In the genomic region with DNA sequence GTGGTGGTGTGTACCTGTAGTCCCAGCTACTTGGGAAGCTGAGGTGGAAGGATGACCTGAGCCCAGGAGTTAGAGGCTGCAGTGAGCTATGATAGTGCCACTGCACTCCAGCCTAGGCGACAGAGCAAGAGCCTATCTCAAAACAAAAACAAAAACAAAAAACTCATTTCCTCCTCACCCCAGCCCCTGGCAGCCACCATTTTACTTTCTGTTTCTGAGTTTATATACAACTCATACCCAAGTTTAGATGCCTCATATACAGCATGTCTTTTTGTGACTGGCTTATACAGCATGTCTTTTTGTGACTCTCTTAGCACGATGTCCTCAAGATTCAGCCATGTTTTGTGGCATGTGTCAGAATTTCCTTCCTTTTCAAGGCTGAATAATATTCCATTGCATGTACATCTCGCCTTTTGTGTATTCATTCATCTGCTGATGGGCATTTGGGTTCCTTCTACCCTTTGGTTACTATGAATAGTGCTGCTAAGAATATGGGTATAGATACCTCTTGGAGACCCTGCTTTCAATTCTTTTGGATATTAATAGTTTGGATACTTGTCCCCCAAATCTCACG, we compare ENCODE assay signal across 27 cellular contexts. TPM values are rescaled to one million over a fixed set of nuclear protein-coding genes. Genes with fewer than 3 reads are reported as not detected.
A peak's percentile ranks its signal among the peaks of the same experiment; 100 is the strongest.
DNase-seq lines count a peak whose midpoint lies in the region; ATAC-seq, FAIRE-seq and TF ChIP-seq lines count a peak whose summit lies in the region.
"Had no signal": no experiment of that assay in that cellular context is flagged by ENCODE, and none has a peak within 500 bp of the region (broad histone marks: within the 10 kb centered on the region; RNA-seq: fewer than 3 reads in every experiment).

No MANE protein-coding gene starts in this region.

- no peaks in the 10 kb centered on the region for H3K9me1 ChIP-seq in K562 (ENCODE audit: control insufficient read depth, insufficient read depth, low read length)

- no peak overlapping the region for H3K9ac ChIP-seq in MM.1S (ENCODE audit: low read length)
- H3K9ac ChIP-seq in K562 (ENCODE audit: insufficient read depth in 1 of 2, low read depth in 2 of 2, low read length in 2 of 2) = no peak overlapping the region

- H3K9me3 Mint-ChIP-seq in activated CD8-positive, alpha-beta memory T cell treated with anti-CD3 and anti-CD28 coated beads, Interleukin-2, amount 10 ng/mL, durations not matched to agents 7 days and 5 days (ENCODE audit: low read depth) = peaks cover 3% of the 10 kb centered on the region
- no peaks in the 10 kb centered on the region for H3K9me3 Mint-ChIP-seq in CD8-positive, alpha-beta T cell
- H3K9me3 Mint-ChIP-seq: CD4-positive, CD25-positive, alpha-beta regulatory T cell had no signal

- no TSS peak for BruUV-seq in K562 (replicated peaks; lab: Mats Ljungman, UMichigan)

- H3K36me3 Mint-ChIP-seq in activated CD8-positive, alpha-beta memory T cell treated with anti-CD3 and anti-CD28 coated beads, Interleukin-2, amount 10 ng/mL, durations not matched to agents 7 days and 5 days = peaks cover 25% of the 10 kb centered on the region
- H3K36me3 Mint-ChIP-seq in CD8-positive, alpha-beta T cell = peaks cover 33% of the 10 kb centered on the region
- H3K36me3 Mint-ChIP-seq: IgD-negative memory B cell had no signal

- H3K4me3 Mint-ChIP-seq in activated CD8-positive, alpha-beta memory T cell treated with anti-CD3 and anti-CD28 coated beads, Interleukin-2, amount 10 ng/mL, durations not matched to agents 7 days and 5 days = no peak overlapping the region
- no peak overlapping the region for H3K4me3 Mint-ChIP-seq in CD8-positive, alpha-beta T cell
- H3K4me3 Mint-ChIP-seq: IgD-negative memory B cell had no signal

- H3K27me3 Mint-ChIP-seq in activated CD8-positive, alpha-beta memory T cell treated with anti-CD3 and anti-CD28 coated beads, Interleukin-2, amount 10 ng/mL, durations not matched to agents 7 days and 5 days = no peaks in the 10 kb centered on the region
- no peaks in the 10 kb centered on the region for H3K27me3 Mint-ChIP-seq in CD8-positive, alpha-beta T cell (ENCODE audit: low read depth)
- H3K27me3 Mint-ChIP-seq: CD4-positive, CD25-positive, alpha-beta regulatory T cell; IgD-negative memory B cell had no signal

- peak; percentile 51 for ATAC-seq in activated CD8-positive, alpha-beta memory T cell treated with anti-CD3 and anti-CD28 coated beads, Interleukin-2, amount 10 ng/mL, durations not matched to agents 7 days and 5 days
- ATAC-seq in CD8-positive, alpha-beta T cell = no peak
- ATAC-seq in K562 = no peak
- ATAC-seq: HCT116 had no signal

- no peaks in the 10 kb centered on the region for H3K9me2 ChIP-seq in MM.1S (replicated peaks; ENCODE audit: insufficient read depth, low read length)

- peak overlapping the region; percentile 7 for H3K27ac Mint-ChIP-seq in activated CD8-positive, alpha-beta memory T cell treated with anti-CD3 and anti-CD28 coated beads, Interleukin-2, amount 10 ng/mL, durations not matched to agents 7 days and 5 days
- H3K27ac Mint-ChIP-seq in CD8-positive, alpha-beta T cell = peak overlapping the region; percentile 45

- H3K36me3 ChIP-seq in CD8-positive, alpha-beta T cell (ENCODE audit: insufficient read depth, low read length) = peaks cover 5% of the 10 kb centered on the region
- H3K36me3 ChIP-seq in MM.1S (replicated peaks; ENCODE audit: insufficient read depth, low read length) (no peaks in the 10 kb centered on the region), K562 (ENCODE audit: control insufficient read depth, insufficient read depth, low read length) (peaks cover 41% of the 10 kb centered on the region)

- H3K79me2 ChIP-seq in MM.1S (ENCODE audit: low read length) = peaks cover 3% of the 10 kb centered on the region; the same call in 1 of the 2 replicates
- H3K79me2 ChIP-seq in K562 (ENCODE audit: control insufficient read depth, insufficient read depth, low read length) = peaks cover 2% of the 10 kb centered on the region; the same call in 1 of the 3 replicates

- H4K20me1 ChIP-seq in MM.1S (ENCODE audit: insufficient read depth, low read length) (no peaks in the 10 kb centered on the region), K562 (replicated peaks; ENCODE audit: control insufficient read depth, insufficient read depth, low read length) (0 out of 2 replicates have a peak, but pooled peaks cover 4% of the 10 kb centered on the region)

- H3K4me1 Mint-ChIP-seq in activated CD8-positive, alpha-beta memory T cell treated with anti-CD3 and anti-CD28 coated beads, Interleukin-2, amount 10 ng/mL, durations not matched to agents 7 days and 5 days = peaks cover 19% of the 10 kb centered on the region
- H3K4me1 Mint-ChIP-seq in CD8-positive, alpha-beta T cell (ENCODE audit: low read depth) = peaks cover 12% of the 10 kb centered on the region

- H2AFZ ChIP-seq in MM.1S (ENCODE audit: low read length) (no peak overlapping the region), K562 (ENCODE audit: low read depth, low read length) (no peak overlapping the region)

- no peak for DNase-seq in activated CD8-positive, alpha-beta memory T cell treated with anti-CD3 and anti-CD28 coated beads, Interleukin-2, amount 10 ng/mL, durations not matched to agents 7 days and 5 days
- no peak for DNase-seq in activated CD8-positive, alpha-beta memory T cell treated with anti-CD3 and anti-CD28 coated beads for 24 hours
- no peak for DNase-seq in CD8-positive, alpha-beta T cell
- DNase-seq in MM.1S (peak; percentile 9), K562 (ENCODE audit: extremely low read depth in 1 of 4, low spot score in 3 of 4) (no peak), NCI-H524 (lab: John Stamatoyannopoulos, UW) (no peak), NCI-H2171 treated with DMSO at 0.1 percent for 48 hours (lab: John Stamatoyannopoulos, UW) (no peak)
- DNase-seq: COR-L47; DMS 273 treated with DMSO at 0.1 percent for 48 hours; DMS79 treated with DMSO at 0.1 percent for 48 hours; Kasumi-1; MG63; NCI-H1048; NCI-H1417 treated with DMSO at 0.1 percent for 48 hours; NCI-H187; NCI-H2227 treated with DMSO at 0.1 percent for 48 hours; NCI-H510A; NCI-H748 treated with DMSO at 0.1 percent for 48 hours; NK-92 treated with Interleukin-12 subunit alpha and Interleukin-12 subunit beta, amount 100 ng/mL, for 24 hours; SHP77 treated with DMSO at 0.1 percent for 48 hours had no signal

- POLR2A ChIA-PET in CD8-positive, alpha-beta T cell (lab: Charles Lee) = no interaction called here
- POLR2A ChIA-PET in K562 (lab: Yijun Ruan, JAX) = interaction anchor here (0.6 to 1.6 kb wide), 3 partner anchors 8 to 498 kb away, joined by 3 to 7 read pairs (median 3); no protein-coding TSS in a partner anchor

- no peaks in the 10 kb centered on the region for H3K27me3 ChIP-seq in CD8-positive, alpha-beta T cell (ENCODE audit: insufficient read depth, low read length)
- H3K27me3 ChIP-seq in MM.1S (replicated peaks; ENCODE audit: insufficient read depth, low read length) (no peaks in the 10 kb centered on the region), K562 (ENCODE audit: control insufficient read depth in 2 of 2, insufficient read depth in 2 of 2, low read length in 2 of 2) (no peaks in the 10 kb centered on the region; a peak in 1 of 5 replicates)
- H3K27me3 ChIP-seq: MG63 had no signal

- in situ Hi-C loops in K562 (cut with MboI) = loop anchor here (10.0 to 25.0 kb wide), 2 partner anchors 279 to 546 kb away; partner anchors contain the start of genes ORC1, PRPF38A and ZFYVE9

- H3F3A ChIP-seq in MM.1S (ENCODE audit: insufficient read depth, low read length) = no peaks in the 10 kb centered on the region

- TF ChIP-seq RAD21 in K562 (CRISPR knock-in tag; conservative IDR thresholded peaks at IDR 0.05 in 1 of 2, IDR thresholded peaks at IDR 0.05 in 1 of 2) = no peak

- intact Hi-C loops in CD8-positive, alpha-beta T cell (cut with DNase I, micrococcal nuclease) = loop anchor here (10.0 kb wide), 3 partner anchors 79 to 629 kb away; partner anchors contain the start of genes BTF3L4 (in 1 of the 2), GPX7 (in 1 of the 2) and TXNDC12 (in 1 of the 2)
- intact Hi-C loops in K562 (cut with micrococcal nuclease) = loop anchor here (5.0 kb wide), 1 partner anchor 281 kb away; the partner anchor contains the start of genes ORC1 and PRPF38A

- no peak for TF ChIP-seq CTCF in CD8-positive, alpha-beta T cell (IDR thresholded peaks at IDR 0.05)
- TF ChIP-seq CTCF in MM.1S (IDR thresholded peaks at IDR 0.05; ENCODE audit: low read length) = no peak
- TF ChIP-seq CTCF in K562 (IDR thresholded peaks at IDR 0.05 in 2 of 3, conservative IDR thresholded peaks at IDR 0.05 in 1 of 3; ENCODE audit: insufficient read depth in 2 of 3, low read depth in 1 of 3, low read length in 3 of 3) = no peak

- FAIRE-seq in K562 (lab: Jason Lieb, UNC) = no peak
- FAIRE-seq: H1 had no signal

- no peaks in the 10 kb centered on the region for H3K9me3 ChIP-seq in CD8-positive, alpha-beta T cell (ENCODE audit: low read length)
- H3K9me3 ChIP-seq in MM.1S (replicated peaks; ENCODE audit: insufficient read depth, low read length) (no peaks in the 10 kb centered on the region), K562 (replicated peaks; ENCODE audit: control insufficient read depth, insufficient read depth, low read depth, low read length) (no peaks in the 10 kb centered on the region)
- H3K9me3 ChIP-seq: MG63 had no signal

- 66% methylated on average over 4 of the region's 4 CpGs for WGBS in K562 (ENCODE audit: insufficient coverage, low coverage, missing lambda C conversion rate)

- H3K4me3 ChIP-seq in CD8-positive, alpha-beta T cell (ENCODE audit: low read depth, low read length) = no peak overlapping the region
- H3K4me3 ChIP-seq in MM.1S (ENCODE audit: low read length) (no peak overlapping the region), K562 (no peak overlapping the region)
- H3K4me3 ChIP-seq: MG63 had no signal

- peak; percentile 45; the same call in 1 of the 2 replicates for TF ChIP-seq POLR2A in K562 (conservative IDR thresholded peaks at IDR 0.05)

- H3K4me1 ChIP-seq in CD8-positive, alpha-beta T cell (ENCODE audit: insufficient read depth, low read length) = peaks cover 6% of the 10 kb centered on the region
- H3K4me1 ChIP-seq in MM.1S (ENCODE audit: low read length) (peaks cover 3% of the 10 kb centered on the region; the same call in 1 of the 2 replicates), K562 (replicated peaks in 1 of 2; ENCODE audit: control insufficient read depth in 2 of 2, insufficient read depth in 2 of 2, low read length in 2 of 2) (no peaks in the 10 kb centered on the region; a peak in 1 of 5 replicates)

- TF ChIP-seq EP300 in K562 (IDR thresholded peaks at IDR 0.05; ENCODE audit: low read length) = no peak

- H3K4me2 ChIP-seq in MM.1S (ENCODE audit: low read depth, low read length) (no peak overlapping the region), K562 (ENCODE audit: insufficient read depth, low read length) (no peak overlapping the region)

- no peak overlapping the region for H3K27ac ChIP-seq in CD8-positive, alpha-beta T cell (ENCODE audit: low read depth, low read length)
- H3K27ac ChIP-seq in MM.1S (ENCODE audit: low read length) (no peak overlapping the region), K562 (ENCODE audit: extremely low read depth, low read depth, low read length) (no peak overlapping the region)
- H3K27ac ChIP-seq: RWPE1 had no signal

- CTCF ChIA-PET in activated CD8-positive, alpha-beta memory T cell treated with anti-CD3 and anti-CD28 coated beads, Interleukin-2, amount 10 ng/mL, durations not matched to agents 7 days and 5 days (lab: Charles Lee) = interaction anchor here (1.4 kb wide), 1 partner anchor 13 kb away, joined by 4 read pairs; no protein-coding TSS in a partner anchor
- CTCF ChIA-PET in CD8-positive, alpha-beta T cell (lab: Charles Lee) = interaction anchor here (3.8 kb wide), 1 partner anchor 279 kb away, joined by 12 read pairs; the partner anchor contains the start of genes ORC1 and PRPF38A
- CTCF ChIA-PET in K562 (lab: Yijun Ruan, JAX; ENCODE audit: low intra/inter-chr PET ratio) = no interaction called here

RNA-seq across cellular contexts. Expression of gene COA7, which starts 14.7 kb away (rescaled TPM):
- total RNA-seq in activated CD8-positive, alpha-beta memory T cell treated with anti-CD3 and anti-CD28 coated beads, Interleukin-2, amount 10 ng/mL, durations not matched to agents 7 days and 5 days = 10 to 100 TPM; 16.1 to 26.3 TPM
- 1 to 10 TPM in 1 of 2 experiments, under 1 TPM in 1; 0.94 to 1.8 TPM for total RNA-seq in CD8-positive, alpha-beta T cell
- total RNA-seq in K562 (2011; cell fraction: chromatin; rRNA removed; ENCODE audit: low replicate concordance) = 16.7 and 21.2 TPM in 2 replicates
- 11.3 and 11.4 TPM in 2 replicates for total RNA-seq in K562 (2011; cell fraction: nucleolus; rRNA removed)
- 16.6 and 20.1 TPM in 2 replicates for total RNA-seq in K562 (2011; cell fraction: nucleoplasm; rRNA removed)
- 19.4 and 22.9 TPM in 2 replicates for total RNA-seq in K562 (2014; rRNA removed)
- 48.8 and 50.2 TPM in 2 replicates for total RNA-seq in K562 (2014; rRNA removed; fragmentation: Illumina TruSeq; extraction: Trizol)
- 50.6 and 53.9 TPM in 2 replicates for total RNA-seq in K562 (2015; rRNA removed; fragmentation: Illumina TruSeq; extraction: Trizol)
- 59.3 and 61.3 TPM in 2 replicates for total RNA-seq in K562 (2021)
- polyA plus RNA-seq in K562 (2011; rRNA removed) = 42.7 and 51.0 TPM in 2 replicates
- 36.2 and 36.6 TPM in 2 replicates for polyA plus RNA-seq in K562 (2011; cell fraction: cytosol; rRNA removed)
- polyA plus RNA-seq in K562 (2011; cell fraction: nucleus; rRNA removed) = 10.2 and 11.7 TPM in 2 replicates
- polyA plus RNA-seq in K562 (2012) = 34.6 and 49.3 TPM in 2 replicates
- polyA plus RNA-seq in K562 (2014; fragmentation: Illumina TruSeq; extraction: Trizol) = 37.3 and 45.9 TPM in 2 replicates
- polyA plus RNA-seq in K562 (2014; fragmentation: Nextera tagmentation; extraction: Ambion mirVana) = 10 to 100 TPM; 59.6 to 82.8 TPM
- polyA plus RNA-seq in K562 (2014; rRNA removed) = 34.2 and 43.7 TPM in 2 replicates
- 41.9 and 45.6 TPM in 2 replicates for polyA minus RNA-seq in K562 (2011; rRNA and poly(A)+ RNA removed)
- polyA minus RNA-seq in K562 (2011; cell fraction: cytosol; rRNA and poly(A)+ RNA removed) = 13.6 and 15.3 TPM in 2 replicates
- 3.8 and 6.0 TPM in 2 replicates for polyA minus RNA-seq in K562 (2011; cell fraction: nucleus; rRNA and poly(A)+ RNA removed)

RNA-seq across cellular contexts. Expression of gene ZYG11B, which starts 42.8 kb away (rescaled TPM):
- 1 to 10 TPM; 7.5 to 9.8 TPM for total RNA-seq in activated CD8-positive, alpha-beta memory T cell treated with anti-CD3 and anti-CD28 coated beads, Interleukin-2, amount 10 ng/mL, durations not matched to agents 7 days and 5 days
- 10 to 100 TPM in 1 of 2 experiments, 1 to 10 TPM in 1; 9.8 to 10.4 TPM for total RNA-seq in CD8-positive, alpha-beta T cell
- 36.6 and 41.8 TPM in 2 replicates for total RNA-seq in K562 (2011; cell fraction: chromatin; rRNA removed; ENCODE audit: low replicate concordance)
- total RNA-seq in K562 (2011; cell fraction: nucleolus; rRNA removed) = 10.1 and 12.7 TPM in 2 replicates
- total RNA-seq in K562 (2011; cell fraction: nucleoplasm; rRNA removed) = 13.9 and 15.3 TPM in 2 replicates
- 12.2 and 15.7 TPM in 2 replicates for total RNA-seq in K562 (2014; rRNA removed)
- 22.2 and 24.5 TPM in 2 replicates for total RNA-seq in K562 (2014; rRNA removed; fragmentation: Illumina TruSeq; extraction: Trizol)
- total RNA-seq in K562 (2015; rRNA removed; fragmentation: Illumina TruSeq; extraction: Trizol) = 18.7 and 21.0 TPM in 2 replicates
- total RNA-seq in K562 (2021) = 19.7 and 20.4 TPM in 2 replicates
- polyA plus RNA-seq in K562 (2011; rRNA removed) = 18.1 and 18.4 TPM in 2 replicates
- polyA plus RNA-seq in K562 (2011; cell fraction: cytosol; rRNA removed) = 6.6 and 10.7 TPM in 2 replicates
- polyA plus RNA-seq in K562 (2011; cell fraction: nucleus; rRNA removed) = 4.6 and 6.0 TPM in 2 replicates
- 6.2 and 6.5 TPM in 2 replicates for polyA plus RNA-seq in K562 (2012)
- 8.5 and 9.2 TPM in 2 replicates for polyA plus RNA-seq in K562 (2014; fragmentation: Illumina TruSeq; extraction: Trizol)
- polyA plus RNA-seq in K562 (2014; fragmentation: Nextera tagmentation; extraction: Ambion mirVana) = 1 to 10 TPM; 4.9 to 6.1 TPM
- 7.9 and 8.8 TPM in 2 replicates for polyA plus RNA-seq in K562 (2014; rRNA removed)
- 43.7 and 54.2 TPM in 2 replicates for polyA minus RNA-seq in K562 (2011; rRNA and poly(A)+ RNA removed)
- polyA minus RNA-seq in K562 (2011; cell fraction: cytosol; rRNA and poly(A)+ RNA removed) = 13.9 and 15.0 TPM in 2 replicates
- 11.4 and 26.4 TPM in 2 replicates for polyA minus RNA-seq in K562 (2011; cell fraction: nucleus; rRNA and poly(A)+ RNA removed)

RNA-seq across cellular contexts. Expression of gene SHISAL2A, which starts 50.5 kb away (rescaled TPM):
- 10 to 100 TPM in 1 of 2 experiments, 1 to 10 TPM in 1; 5.7 to 11.0 TPM for total RNA-seq in activated CD8-positive, alpha-beta memory T cell treated with anti-CD3 and anti-CD28 coated beads, Interleukin-2, amount 10 ng/mL, durations not matched to agents 7 days and 5 days
- total RNA-seq in CD8-positive, alpha-beta T cell = 10 to 100 TPM; 20.9 to 21.3 TPM
- total RNA-seq in K562 (2011; cell fraction: chromatin; rRNA removed; ENCODE audit: low replicate concordance) = not detected in 2 replicates
- total RNA-seq in K562 (2011; cell fraction: nucleolus; rRNA removed) = not detected in 2 replicates
- total RNA-seq in K562 (2011; cell fraction: nucleoplasm; rRNA removed) = not detected in 2 replicates
- total RNA-seq in K562 (2014; rRNA removed) (not detected in 2 replicates), K562 (2014; rRNA removed; fragmentation: Illumina TruSeq; extraction: Trizol) (not detected in 2 replicates), K562 (2015; rRNA removed; fragmentation: Illumina TruSeq; extraction: Trizol) (not detected in 2 replicates), K562 (2021) (0.11 TPM in 1 of 2 replicates, not detected in the other)
- polyA plus RNA-seq in K562 (2011; rRNA removed) (not detected in 2 replicates), K562 (2014; fragmentation: Illumina TruSeq; extraction: Trizol) (not detected in 2 replicates), K562 (2014; fragmentation: Nextera tagmentation; extraction: Ambion mirVana) (not detected), K562 (2014; rRNA removed) (not detected in 2 replicates)
- polyA plus RNA-seq in K562 (2011; cell fraction: cytosol; rRNA removed) = not detected in 2 replicates
- polyA plus RNA-seq in K562 (2011; cell fraction: nucleus; rRNA removed) = not detected in 2 replicates
- not detected in 2 replicates for polyA plus RNA-seq in K562 (2012)
- not detected in 2 replicates for polyA minus RNA-seq in K562 (2011; rRNA and poly(A)+ RNA removed)
- polyA minus RNA-seq in K562 (2011; cell fraction: cytosol; rRNA and poly(A)+ RNA removed) = not detected in 2 replicates
- not detected in 2 replicates for polyA minus RNA-seq in K562 (2011; cell fraction: nucleus; rRNA and poly(A)+ RNA removed)
- total RNA-seq: A673 had no signal
- polyA plus RNA-seq: BJ had no signal

Comparison
In these comparisons a context has a peak if more than half of its experiments do, and no peak if none do; other contexts are left out.
1. RNA of gene COA7, which starts 14.7 kb away (total RNA-seq): 11.3 to 61.3 TPM in K562 and 16.1 to 26.3 TPM in activated CD8-positive, alpha-beta memory T cell treated with anti-CD3 and anti-CD28 coated beads, Interleukin-2, amount 10 ng/mL, durations not matched to agents 7 days and 5 days; 0.94 to 1.8 TPM in CD8-positive, alpha-beta T cell; every median in the first group is over 4 times any median in the second.
2. RNA of gene SHISAL2A, which starts 50.5 kb away (total RNA-seq): 20.9 to 21.3 TPM in CD8-positive, alpha-beta T cell and 5.7 to 11.0 TPM in activated CD8-positive, alpha-beta memory T cell treated with anti-CD3 and anti-CD28 coated beads, Interleukin-2, amount 10 ng/mL, durations not matched to agents 7 days and 5 days; 0.11 TPM in K562; every median in the first group is over 4 times any median in the second.